12 cellular contexts compared by ENCODE assay signal in genomic region chr4:37719021-37719420, GRCh38.
"Had no signal": no experiment of that assay in that cellular context is flagged by ENCODE, and none has a peak within 500 bp of the region (broad histone marks: within the 10 kb centered on the region; RNA-seq: fewer than 3 reads in every experiment).

No MANE protein-coding gene starts in this region.

- ATAC-seq: activated T-helper 17 cell treated with anti-CD3 and anti-CD28 coated beads, Interleukin-2, amount 50 U/mL, for 72 hours; right lobe of liver had no signal

- H3K27ac Mint-ChIP-seq: activated T-helper 17 cell treated with anti-CD3 and anti-CD28 coated beads, Interleukin-2, amount 50 U/mL, for 72 hours; stimulated activated naive CD8-positive, alpha-beta T cell treated with anti-CD3 and anti-CD28 coated beads, Interleukin-15, Interleukin-2, amounts not matched to agents 100 ng/mL and 50 ng/mL, for 24 hours had no signal

- H3K4me1 ChIP-seq: ascending aorta, prostate gland, right lobe of liver had no signal

- H3K27me3 Mint-ChIP-seq: stimulated activated naive CD8-positive, alpha-beta T cell treated with anti-CD3 and anti-CD28 coated beads, Interleukin-15, Interleukin-2, amounts not matched to agents 100 ng/mL and 50 ng/mL, for 24 hours had no signal

- H3K27ac ChIP-seq: ascending aorta, prostate gland, right lobe of liver, suprapubic skin, upper lobe of left lung had no signal

- H3K4me3 Mint-ChIP-seq: activated T-helper 17 cell treated with anti-CD3 and anti-CD28 coated beads, Interleukin-2, amount 50 U/mL, for 72 hours; nephron progenitor cell; stimulated activated naive CD8-positive, alpha-beta T cell treated with anti-CD3 and anti-CD28 coated beads, Interleukin-15, Interleukin-2, amounts not matched to agents 100 ng/mL and 50 ng/mL, for 24 hours had no signal

- H3K4me3 ChIP-seq: ascending aorta, prostate gland, right lobe of liver, suprapubic skin, upper lobe of left lung had no signal

- H3K9me3 ChIP-seq: ascending aorta, prostate gland, right lobe of liver, suprapubic skin, upper lobe of left lung had no signal

- H3K9me3 Mint-ChIP-seq: activated T-helper 17 cell treated with anti-CD3 and anti-CD28 coated beads, Interleukin-2, amount 50 U/mL, for 72 hours; nephron progenitor cell; stimulated activated naive CD8-positive, alpha-beta T cell treated with anti-CD3 and anti-CD28 coated beads, Interleukin-15, Interleukin-2, amounts not matched to agents 100 ng/mL and 50 ng/mL, for 24 hours had no signal

- H3K36me3 ChIP-seq: ascending aorta, prostate gland, right lobe of liver, suprapubic skin, upper lobe of left lung had no signal

- DNase-seq: activated CD4-positive, alpha-beta T cell treated with anti-CD3 and anti-CD28 coated beads for 1 hour; activated CD4-positive, alpha-beta T cell treated with anti-CD3 and anti-CD28 coated beads, Interleukin-2, amount 50 U/mL, for 48 hours; activated naive CD4-positive, alpha-beta T cell treated with Interleukin-2 at 50 U/mL for 16 hours; kidney glomerular epithelial cell; nephron progenitor cell; right lobe of liver; upper lobe of left lung had no signal

- H3K27me3 ChIP-seq: ascending aorta, right lobe of liver, suprapubic skin, upper lobe of left lung had no signal
